ENCODE assay signal across 18 cellular contexts in the genomic region with DNA sequence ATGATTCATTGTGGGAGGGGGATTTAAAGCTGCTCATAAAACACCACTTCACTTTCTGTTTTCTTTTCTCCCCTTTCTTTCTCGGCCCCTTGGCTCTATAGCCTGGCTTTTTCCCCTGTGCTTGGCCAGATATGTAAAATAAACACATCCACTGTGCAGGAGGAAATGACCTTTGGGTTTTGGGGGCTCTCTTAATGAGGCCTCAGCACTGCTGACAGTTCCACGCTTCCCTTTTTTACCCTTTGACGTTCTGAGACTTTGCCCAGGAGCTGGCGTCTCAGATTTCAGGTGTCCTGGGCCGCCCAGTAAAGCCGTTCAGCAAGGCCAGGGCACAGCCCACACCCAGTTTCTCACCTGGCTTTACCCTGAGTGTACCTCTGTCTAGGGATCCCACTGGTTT.
A peak's percentile ranks its signal among the peaks of the same experiment; 100 is the strongest.
DNase-seq lines count a peak whose midpoint lies in the region; ATAC-seq and TF ChIP-seq lines count a peak whose summit lies in the region.
"Had no signal": no experiment of that assay in that cellular context is flagged by ENCODE, and none has a peak within 500 bp of the region (broad histone marks: within the 10 kb centered on the region; RNA-seq: fewer than 3 reads in every experiment).

No MANE protein-coding gene starts in this region.

- TF ChIP-seq CTCF in Caco-2 (IDR thresholded peaks at IDR 0.05; ENCODE audit: insufficient read depth in 1 of 2, low read depth in 1 of 2, low read length in 1 of 2, severe bottlenecking in 1 of 2, unreplicated experiment in 1 of 2) (no peak), WTC11 (IDR thresholded peaks at IDR 0.05) (no peak)

- no peaks in the 10 kb centered on the region for H3K36me3 Mint-ChIP-seq in Caco-2 (ENCODE audit: insufficient read depth, unreplicated experiment)
- no peaks in the 10 kb centered on the region for H3K36me3 Mint-ChIP-seq in WTC11
- H3K36me3 Mint-ChIP-seq: activated naive CD8-positive, alpha-beta T cell treated with anti-CD3 and anti-CD28 coated beads, Interleukin-2, amount 10 ng/mL, durations not matched to agents 7 days and 5 days had no signal

- peak overlapping the region in 1 of 2 donors; percentile 3 for H3K9ac ChIP-seq in mucosa of rectum (ENCODE audit: low read depth in 1 of 2, low read length in 2 of 2)

- no peaks in the 10 kb centered on the region for H3K27me3 Mint-ChIP-seq in Caco-2 (ENCODE audit: insufficient read depth, unreplicated experiment)
- no peaks in the 10 kb centered on the region; the same call in 1 of the 2 replicates for H3K27me3 Mint-ChIP-seq in WTC11 (ENCODE audit: low read depth)
- H3K27me3 Mint-ChIP-seq: activated T-cell treated with anti-CD3 and anti-CD28 coated beads, Interleukin-2, amount 50 U/mL, for 24 hours had no signal

- H3K4me3 Mint-ChIP-seq in Caco-2 (ENCODE audit: unreplicated experiment): peak overlapping the region; percentile 35
- no peak overlapping the region for H3K4me3 Mint-ChIP-seq in WTC11
- H3K4me3 Mint-ChIP-seq: activated naive CD8-positive, alpha-beta T cell treated with anti-CD3 and anti-CD28 coated beads, Interleukin-2, amount 10 ng/mL, durations not matched to agents 7 days and 5 days; activated T-cell treated with anti-CD3 and anti-CD28 coated beads, Interleukin-2, amount 50 U/mL, for 24 hours; H9; T-helper 1 cell treated with Interleukin-12 subunit alpha and Interleukin-12 subunit beta and Interleukin-4 antibody, amounts not matched to agents 30 μg/mL and 1 μg/mL, for 36 hours had no signal

- CTCF ChIA-PET in Caco-2 (lab: Charles Lee): interaction anchor here (1.1 kb wide), 1 partner anchor 16 kb away, joined by 5 read pairs; no protein-coding TSS in a partner anchor
- CTCF ChIA-PET in WTC11 (lab: Charles Lee): interaction anchor here (0.6 to 2.1 kb wide), 5 partner anchors 17 to 191 kb away, joined by 3 to 14 read pairs (median 4); no protein-coding TSS in a partner anchor

- H3K4me1 ChIP-seq in Caco-2 (peaks cover 25% of the 10 kb centered on the region; the same call in 1 of the 2 replicates), mucosa of rectum (ENCODE audit: control insufficient read depth in 2 of 2, insufficient read depth in 2 of 2, low read length in 2 of 2) (peaks cover 20 to 40% of the 10 kb centered on the region in 2 donors)

- POLR2A ChIA-PET in Caco-2 (lab: Charles Lee): interaction anchor here (1.1 kb wide), 1 partner anchor 15 kb away, joined by 4 read pairs; no protein-coding TSS in a partner anchor
- POLR2A ChIA-PET in WTC11 (lab: Charles Lee): interaction anchor here (0.6 to 1.2 kb wide), 3 partner anchors 10 to 199 kb away, joined by 3 read pairs; no protein-coding TSS in a partner anchor

- intact Hi-C loops in Caco-2 (cut with micrococcal nuclease; ENCODE audit: unreplicated experiment): loop anchor here (5.0 kb wide), 1 partner anchor 33 kb away; no protein-coding TSS in a partner anchor

- H3K27me3 ChIP-seq in Caco-2 (replicated peaks; ENCODE audit: control insufficient read depth, insufficient read depth, low read length): no peaks in the 10 kb centered on the region
- peaks cover 0 to 2% of the 10 kb centered on the region in 2 donors for H3K27me3 ChIP-seq in mucosa of rectum (ENCODE audit: control insufficient read depth in 2 of 2, insufficient read depth in 2 of 2, low read length in 2 of 2)

- H3K4me1 Mint-ChIP-seq in Caco-2 (ENCODE audit: low read depth, unreplicated experiment): peaks cover 27% of the 10 kb centered on the region
- peaks cover 15% of the 10 kb centered on the region for H3K4me1 Mint-ChIP-seq in WTC11
- H3K4me1 Mint-ChIP-seq: activated naive CD8-positive, alpha-beta T cell treated with anti-CD3 and anti-CD28 coated beads, Interleukin-2, amount 10 ng/mL, durations not matched to agents 7 days and 5 days had no signal

- no TSS peak for BruUV-seq in Caco-2 (replicated peaks; lab: Mats Ljungman, UMichigan)

- peak; percentile 43; the same call in 1 of the 2 replicates for ATAC-seq in WTC11
- no peak for ATAC-seq in HG03442 (IDR thresholded peaks at IDR 0.05; ENCODE audit: unreplicated experiment)
- ATAC-seq: Panc1 had no signal

- peak; percentile 45 to 67 for DNase-seq in Caco-2
- peak; percentile 11 for DNase-seq in LoVo (ENCODE audit: low spot score)
- DNase-seq in WTC11 (ENCODE audit: low spot score): no peak
- no peak for DNase-seq in NCI-H2107 (lab: John Stamatoyannopoulos, UW)
- no peak for DNase-seq in C1 segment of cervical spinal cord (lab: John Stamatoyannopoulos, UW)
- DNase-seq in HuH-7.5 (ENCODE audit: low spot score): no peak
- DNase-seq: activated CD4-positive, alpha-beta T cell treated with anti-CD3 and anti-CD28 coated beads for 48 hours; activated naive CD8-positive, alpha-beta T cell treated with anti-CD3 and anti-CD28 coated beads, Interleukin-2, amount 10 ng/mL, durations not matched to agents 7 days and 5 days; activated T-cell treated with anti-CD3 and anti-CD28 coated beads, Interleukin-2, amount 50 U/mL, for 24 hours; effector CD8-positive, alpha-beta T cell; H9; NCI-H2227 treated with DMSO at 0.1 percent for 48 hours; substantia nigra had no signal

- peak overlapping the region; percentile 69 for H3K27ac Mint-ChIP-seq in Caco-2 (ENCODE audit: unreplicated experiment)
- peak overlapping the region; percentile 10; the same call in 1 of the 2 replicates for H3K27ac Mint-ChIP-seq in WTC11
- H3K27ac Mint-ChIP-seq: activated naive CD8-positive, alpha-beta T cell treated with anti-CD3 and anti-CD28 coated beads, Interleukin-2, amount 10 ng/mL, durations not matched to agents 7 days and 5 days; activated T-cell treated with anti-CD3 and anti-CD28 coated beads, Interleukin-2, amount 50 U/mL, for 24 hours; T-helper 1 cell treated with Interleukin-12 subunit alpha and Interleukin-12 subunit beta and Interleukin-4 antibody, amounts not matched to agents 30 μg/mL and 1 μg/mL, for 36 hours had no signal

- no peak overlapping the region for H3K4me3 ChIP-seq in Caco-2 (ENCODE audit: low read depth, low read length)
- peak overlapping the region in 1 of 2 donors; percentile 4 for H3K4me3 ChIP-seq in mucosa of rectum (ENCODE audit: low read length in 2 of 2)

- peak overlapping the region; percentile 12 to 40 for H3K27ac ChIP-seq in mucosa of rectum (ENCODE audit: low read depth in 2 of 2, low read length in 2 of 2)
- H3K27ac ChIP-seq: HL-60 had no signal

- H3K9me3 ChIP-seq in Caco-2 (no peaks in the 10 kb centered on the region), mucosa of rectum (ENCODE audit: control insufficient read depth in 2 of 2, low read length in 2 of 2) (no peaks in the 10 kb centered on the region)

- H3K9me3 Mint-ChIP-seq in Caco-2 (ENCODE audit: unreplicated experiment) (no peaks in the 10 kb centered on the region), WTC11 (no peaks in the 10 kb centered on the region)
- H3K9me3 Mint-ChIP-seq: activated naive CD8-positive, alpha-beta T cell treated with anti-CD3 and anti-CD28 coated beads, Interleukin-2, amount 10 ng/mL, durations not matched to agents 7 days and 5 days; activated T-cell treated with anti-CD3 and anti-CD28 coated beads, Interleukin-2, amount 50 U/mL, for 24 hours; H9; T-helper 1 cell treated with Interleukin-12 subunit alpha and Interleukin-12 subunit beta and Interleukin-4 antibody, amounts not matched to agents 30 μg/mL and 1 μg/mL, for 36 hours had no signal

- H3K36me3 ChIP-seq in Caco-2 (ENCODE audit: control insufficient read depth, insufficient read depth, low read length): no peaks in the 10 kb centered on the region
- H3K36me3 ChIP-seq in mucosa of rectum (ENCODE audit: control insufficient read depth in 2 of 2, insufficient read depth in 2 of 2, low read length in 2 of 2): no peaks in the 10 kb centered on the region

TF ChIP-seq in WTC11, 78 proteins besides CTCF, POLR2A, EP300 and RAD21 (continues in another document):
- TF ChIP-seq, protein P1, sequence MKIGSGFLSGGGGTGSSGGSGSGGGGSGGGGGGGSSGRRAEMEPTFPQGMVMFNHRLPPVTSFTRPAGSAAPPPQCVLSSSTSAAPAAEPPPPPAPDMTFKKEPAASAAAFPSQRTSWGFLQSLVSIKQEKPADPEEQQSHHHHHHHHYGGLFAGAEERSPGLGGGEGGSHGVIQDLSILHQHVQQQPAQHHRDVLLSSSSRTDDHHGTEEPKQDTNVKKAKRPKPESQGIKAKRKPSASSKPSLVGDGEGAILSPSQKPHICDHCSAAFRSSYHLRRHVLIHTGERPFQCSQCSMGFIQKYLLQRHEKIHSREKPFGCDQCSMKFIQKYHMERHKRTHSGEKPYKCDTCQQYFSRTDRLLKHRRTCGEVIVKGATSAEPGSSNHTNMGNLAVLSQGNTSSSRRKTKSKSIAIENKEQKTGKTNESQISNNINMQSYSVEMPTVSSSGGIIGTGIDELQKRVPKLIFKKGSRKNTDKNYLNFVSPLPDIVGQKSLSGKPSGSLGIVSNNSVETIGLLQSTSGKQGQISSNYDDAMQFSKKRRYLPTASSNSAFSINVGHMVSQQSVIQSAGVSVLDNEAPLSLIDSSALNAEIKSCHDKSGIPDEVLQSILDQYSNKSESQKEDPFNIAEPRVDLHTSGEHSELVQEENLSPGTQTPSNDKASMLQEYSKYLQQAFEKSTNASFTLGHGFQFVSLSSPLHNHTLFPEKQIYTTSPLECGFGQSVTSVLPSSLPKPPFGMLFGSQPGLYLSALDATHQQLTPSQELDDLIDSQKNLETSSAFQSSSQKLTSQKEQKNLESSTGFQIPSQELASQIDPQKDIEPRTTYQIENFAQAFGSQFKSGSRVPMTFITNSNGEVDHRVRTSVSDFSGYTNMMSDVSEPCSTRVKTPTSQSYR (CRISPR knock-in tag; IDR thresholded peaks at IDR 0.05): no peak
- TF ChIP-seq, protein P2, sequence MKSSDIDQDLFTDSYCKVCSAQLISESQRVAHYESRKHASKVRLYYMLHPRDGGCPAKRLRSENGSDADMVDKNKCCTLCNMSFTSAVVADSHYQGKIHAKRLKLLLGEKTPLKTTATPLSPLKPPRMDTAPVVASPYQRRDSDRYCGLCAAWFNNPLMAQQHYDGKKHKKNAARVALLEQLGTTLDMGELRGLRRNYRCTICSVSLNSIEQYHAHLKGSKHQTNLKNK (CRISPR knock-in tag; IDR thresholded peaks at IDR 0.05): no peak
- no peak for TF ChIP-seq ZNF416 (CRISPR knock-in tag; IDR thresholded peaks at IDR 0.05)

Comparison
In these comparisons a context has a peak if more than half of its experiments do, and no peak if none do; other contexts are left out.
1. DNase-seq: peak in Caco-2 (2 of 2) and LoVo (single experiment); none in WTC11 (single experiment), NCI-H2107 (single experiment), C1 segment of cervical spinal cord (0 of 14) and HuH-7.5 (single experiment).